Comparison of ENCODE assay signal across 14 cellular contexts in genomic region chr1:202374077-202374476, GRCh38.
"Had no signal": no experiment of that assay in that cellular context is flagged by ENCODE, and none has a peak within 500 bp of the region (broad histone marks: within the 10 kb centered on the region; RNA-seq: fewer than 3 reads in every experiment).

No MANE protein-coding gene starts in this region.

- ATAC-seq: activated T-cell treated with anti-CD3 and anti-CD28 coated beads, Interleukin-2, amount 50 U/mL, for 72 hours; foreskin keratinocyte; heart left ventricle; natural killer cell; stimulated activated naive B cell treated with anti-CD40 and anti-IgM and Interleukin-4, amounts not matched to agents 10 μg/mL and 1 μg/mL and 100 μg/mL, for 72 hours had no signal

- DNase-seq: activated CD4-positive, alpha-beta memory T cell treated with anti-CD3 and anti-CD28 coated beads for 36 hours; activated CD4-positive, alpha-beta T cell treated with anti-CD3 and anti-CD28 coated beads for 1 hour; activated T-cell treated with anti-CD3 and anti-CD28 coated beads, Interleukin-2, amount 50 U/mL, for 72 hours; aorta; esophagus squamous epithelium; foreskin keratinocyte; heart left ventricle; natural killer cell; right lobe of liver; stimulated activated CD4-positive, alpha-beta T cell treated with anti-CD3 and anti-CD28 coated beads, Interleukin-2, amount 100 ng/mL, for 24 hours; stimulated activated naive B cell treated with anti-CD40 and anti-IgM and Interleukin-4, amounts not matched to agents 10 μg/mL and 1 μg/mL and 100 μg/mL, for 72 hours had no signal

- H3K27ac ChIP-seq: esophagus squamous epithelium, foreskin keratinocyte, heart left ventricle, right lobe of liver, tibial nerve, vagina had no signal

- H3K4me1 ChIP-seq: esophagus squamous epithelium, foreskin keratinocyte, right lobe of liver, tibial nerve, vagina had no signal

- H3K4me3 ChIP-seq: esophagus squamous epithelium, heart left ventricle, right lobe of liver, tibial nerve, vagina had no signal

- FAIRE-seq: bronchial epithelial cell had no signal

- H3K9me3 ChIP-seq: esophagus squamous epithelium, heart left ventricle, right lobe of liver, tibial nerve, vagina had no signal
